Comparison of ENCODE assay signal across 11 cellular contexts in the genomic region with DNA sequence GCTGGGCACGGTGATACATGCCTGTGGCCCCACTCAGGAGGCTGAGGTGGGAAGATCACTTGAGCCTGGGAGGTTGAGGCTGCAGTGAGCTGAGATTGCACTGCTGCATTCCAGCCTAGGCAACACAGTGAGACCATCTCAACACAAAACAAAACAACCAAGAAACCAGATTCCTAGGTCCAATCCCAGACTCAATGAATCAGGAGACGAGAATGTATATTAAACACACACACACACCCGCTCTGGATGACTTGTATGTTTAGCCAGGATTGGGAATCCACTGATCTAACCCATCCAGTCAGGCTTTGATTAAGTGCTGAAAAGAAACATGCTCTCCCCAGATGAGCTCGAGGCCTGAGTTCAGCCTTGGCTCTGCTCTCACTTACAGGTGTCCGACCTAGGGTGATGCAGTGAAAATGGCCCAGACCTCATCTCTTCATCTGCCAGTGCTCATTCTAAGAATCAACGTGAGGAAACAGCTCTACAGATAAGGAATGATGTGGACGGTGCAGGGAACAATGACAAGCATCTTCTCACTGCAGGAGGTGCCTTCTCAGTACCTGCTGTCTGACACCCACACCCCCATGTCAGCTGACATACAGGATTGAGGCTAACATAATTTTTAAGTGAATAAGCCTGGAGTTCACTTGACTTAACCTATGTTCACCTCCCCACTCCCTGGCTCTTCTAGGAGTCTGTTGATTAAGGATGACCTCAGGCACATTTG. TPM values are rescaled to one million over a fixed set of nuclear protein-coding genes. Genes with fewer than 3 reads are reported as not detected.
DNase-seq lines count a peak whose midpoint lies in the region; ATAC-seq and TF ChIP-seq lines count a peak whose summit lies in the region.
"Had no signal": no experiment of that assay in that cellular context is flagged by ENCODE, and none has a peak within 500 bp of the region (broad histone marks: within the 10 kb centered on the region; RNA-seq: fewer than 3 reads in every experiment).

No MANE protein-coding gene starts in this region.

- H3K27ac Mint-ChIP-seq in activated CD8-positive, alpha-beta memory T cell treated with anti-CD3 and anti-CD28 coated beads, Interleukin-2, amount 10 ng/mL, durations not matched to agents 7 days and 5 days, result peak overlapping the region; percentile 15
- H3K27ac Mint-ChIP-seq in activated T-helper 17 cell treated with anti-CD3 and anti-CD28 coated beads, Interleukin-2, amount 50 U/mL, for 72 hours, result peak overlapping the region; percentile 42
- H3K27ac Mint-ChIP-seq: nephron had no signal

- no peak for TF ChIP-seq CTCF in foreskin keratinocyte (conservative IDR thresholded peaks at IDR 0.05)

- no peaks in the 10 kb centered on the region for H3K27me3 ChIP-seq in foreskin keratinocyte
- H3K27me3 ChIP-seq: thyroid gland had no signal

- H3K9me3 Mint-ChIP-seq in activated CD8-positive, alpha-beta memory T cell treated with anti-CD3 and anti-CD28 coated beads, Interleukin-2, amount 10 ng/mL, durations not matched to agents 7 days and 5 days (ENCODE audit: low read depth), result no peaks in the 10 kb centered on the region
- no peaks in the 10 kb centered on the region for H3K9me3 Mint-ChIP-seq in activated T-helper 17 cell treated with anti-CD3 and anti-CD28 coated beads, Interleukin-2, amount 50 U/mL, for 72 hours
- H3K9me3 Mint-ChIP-seq: nephron had no signal

- H3K4me3 Mint-ChIP-seq in activated CD8-positive, alpha-beta memory T cell treated with anti-CD3 and anti-CD28 coated beads, Interleukin-2, amount 10 ng/mL, durations not matched to agents 7 days and 5 days, result no peak overlapping the region
- no peak overlapping the region for H3K4me3 Mint-ChIP-seq in activated T-helper 17 cell treated with anti-CD3 and anti-CD28 coated beads, Interleukin-2, amount 50 U/mL, for 72 hours
- H3K4me3 Mint-ChIP-seq: nephron had no signal

- peaks cover 2% of the 10 kb centered on the region for H3K4me1 ChIP-seq in foreskin keratinocyte

- H3K27me3 Mint-ChIP-seq in activated CD8-positive, alpha-beta memory T cell treated with anti-CD3 and anti-CD28 coated beads, Interleukin-2, amount 10 ng/mL, durations not matched to agents 7 days and 5 days, result no peaks in the 10 kb centered on the region
- no peaks in the 10 kb centered on the region for H3K27me3 Mint-ChIP-seq in activated T-helper 17 cell treated with anti-CD3 and anti-CD28 coated beads, Interleukin-2, amount 50 U/mL, for 72 hours

- CTCF ChIA-PET in activated CD8-positive, alpha-beta memory T cell treated with anti-CD3 and anti-CD28 coated beads, Interleukin-2, amount 10 ng/mL, durations not matched to agents 7 days and 5 days (lab: Charles Lee), result interaction anchor here (0.8 to 10.4 kb wide), 21 partner anchors 10 to 436 kb away, joined by 3 to 247 read pairs (median 4); partner anchors contain the start of genes SRSF4 and TMEM200B

- H3K4me1 Mint-ChIP-seq in activated CD8-positive, alpha-beta memory T cell treated with anti-CD3 and anti-CD28 coated beads, Interleukin-2, amount 10 ng/mL, durations not matched to agents 7 days and 5 days, result peaks cover 12% of the 10 kb centered on the region
- H3K4me1 Mint-ChIP-seq in activated T-helper 17 cell treated with anti-CD3 and anti-CD28 coated beads, Interleukin-2, amount 50 U/mL, for 72 hours, result no peaks in the 10 kb centered on the region

- H3K36me3 Mint-ChIP-seq in activated CD8-positive, alpha-beta memory T cell treated with anti-CD3 and anti-CD28 coated beads, Interleukin-2, amount 10 ng/mL, durations not matched to agents 7 days and 5 days, result peaks cover 1% of the 10 kb centered on the region
- H3K36me3 Mint-ChIP-seq in activated T-helper 17 cell treated with anti-CD3 and anti-CD28 coated beads, Interleukin-2, amount 50 U/mL, for 72 hours (ENCODE audit: low read depth), result peaks cover 59% of the 10 kb centered on the region

- no peak for ATAC-seq in activated CD8-positive, alpha-beta memory T cell treated with anti-CD3 and anti-CD28 coated beads, Interleukin-2, amount 10 ng/mL, durations not matched to agents 7 days and 5 days
- no peak for ATAC-seq in activated T-helper 17 cell treated with anti-CD3 and anti-CD28 coated beads, Interleukin-2, amount 50 U/mL, for 72 hours (replicated peaks)
- ATAC-seq in foreskin keratinocyte (peak; percentile 8), HG03354 (IDR thresholded peaks at IDR 0.05; ENCODE audit: poor library complexity, severe bottlenecking, unreplicated experiment) (no peak)

- H3K27ac ChIP-seq in foreskin keratinocyte, result no peak overlapping the region

- DNase-seq in activated CD8-positive, alpha-beta memory T cell treated with anti-CD3 and anti-CD28 coated beads, Interleukin-2, amount 10 ng/mL, durations not matched to agents 7 days and 5 days, result no peak
- DNase-seq in activated CD8-positive, alpha-beta memory T cell treated with anti-CD3 and anti-CD28 coated beads for 24 hours, result no peak
- peak; percentile 20 to 66 for DNase-seq in foreskin keratinocyte
- DNase-seq in stromal cell of bone marrow (ENCODE audit: low read depth), result peak; percentile 57
- DNase-seq in NCI-H1417 (lab: John Stamatoyannopoulos, UW), result no peak
- DNase-seq in activated T-cell treated with anti-CD3 and anti-CD28 coated beads, Interleukin-2, amount 50 U/mL, for 1 hour, result no peak
- DNase-seq: NK-92 treated with Interleukin-12 subunit alpha and Interleukin-12 subunit beta, amount 100 ng/mL, for 24 hours had no signal

RNA-seq across cellular contexts. Expression of gene SRSF4, which starts 15.3 kb away (rescaled TPM):
- total RNA-seq in activated CD8-positive, alpha-beta memory T cell treated with anti-CD3 and anti-CD28 coated beads, Interleukin-2, amount 10 ng/mL, durations not matched to agents 7 days and 5 days, result 100 to 1,000 TPM; 145 to 147 TPM
- 100 to 1,000 TPM; 118 to 125 TPM for total RNA-seq in activated T-helper 17 cell treated with anti-CD3 and anti-CD28 coated beads, Interleukin-2, amount 50 U/mL, for 72 hours
- 50.4 and 64.0 TPM in 2 replicates for total RNA-seq in foreskin keratinocyte
- 53.7 and 64.9 TPM in 2 replicates for polyA plus RNA-seq in foreskin keratinocyte

RNA-seq across cellular contexts. Expression of gene MECR, which starts 33.7 kb away (rescaled TPM):
- 10 to 100 TPM; 24.5 to 26.9 TPM for total RNA-seq in activated CD8-positive, alpha-beta memory T cell treated with anti-CD3 and anti-CD28 coated beads, Interleukin-2, amount 10 ng/mL, durations not matched to agents 7 days and 5 days
- 10 to 100 TPM; 21.0 to 38.3 TPM for total RNA-seq in activated T-helper 17 cell treated with anti-CD3 and anti-CD28 coated beads, Interleukin-2, amount 50 U/mL, for 72 hours
- 30.5 and 35.7 TPM in 2 replicates for total RNA-seq in foreskin keratinocyte
- 31.7 and 33.6 TPM in 2 replicates for polyA plus RNA-seq in foreskin keratinocyte

RNA-seq across cellular contexts. Expression of gene PTPRU, which starts 39.3 kb away (rescaled TPM):
- total RNA-seq in activated CD8-positive, alpha-beta memory T cell treated with anti-CD3 and anti-CD28 coated beads, Interleukin-2, amount 10 ng/mL, durations not matched to agents 7 days and 5 days, result under 1 TPM; 0.47 to 0.64 TPM
- total RNA-seq in activated T-helper 17 cell treated with anti-CD3 and anti-CD28 coated beads, Interleukin-2, amount 50 U/mL, for 72 hours, result 1 to 10 TPM in 1 of 2 donors, under 1 TPM in 1; 0.99 to 2.1 TPM
- 16.1 and 17.5 TPM in 2 replicates for total RNA-seq in foreskin keratinocyte
- polyA plus RNA-seq in foreskin keratinocyte, result 8.6 and 9.4 TPM in 2 replicates

Comparison
In these comparisons a context has a peak if more than half of its experiments do, and no peak if none do; other contexts are left out.
1. DNase-seq: peak in foreskin keratinocyte (2 of 2) and stromal cell of bone marrow (single experiment); none in activated CD8-positive, alpha-beta memory T cell treated with anti-CD3 and anti-CD28 coated beads, Interleukin-2, amount 10 ng/mL, durations not matched to agents 7 days and 5 days (single experiment), activated CD8-positive, alpha-beta memory T cell treated with anti-CD3 and anti-CD28 coated beads for 24 hours (single experiment), NCI-H1417 (0 of 3) and activated T-cell treated with anti-CD3 and anti-CD28 coated beads, Interleukin-2, amount 50 U/mL, for 1 hour (single experiment).